10 cellular contexts compared by ENCODE assay signal in the genomic region with DNA sequence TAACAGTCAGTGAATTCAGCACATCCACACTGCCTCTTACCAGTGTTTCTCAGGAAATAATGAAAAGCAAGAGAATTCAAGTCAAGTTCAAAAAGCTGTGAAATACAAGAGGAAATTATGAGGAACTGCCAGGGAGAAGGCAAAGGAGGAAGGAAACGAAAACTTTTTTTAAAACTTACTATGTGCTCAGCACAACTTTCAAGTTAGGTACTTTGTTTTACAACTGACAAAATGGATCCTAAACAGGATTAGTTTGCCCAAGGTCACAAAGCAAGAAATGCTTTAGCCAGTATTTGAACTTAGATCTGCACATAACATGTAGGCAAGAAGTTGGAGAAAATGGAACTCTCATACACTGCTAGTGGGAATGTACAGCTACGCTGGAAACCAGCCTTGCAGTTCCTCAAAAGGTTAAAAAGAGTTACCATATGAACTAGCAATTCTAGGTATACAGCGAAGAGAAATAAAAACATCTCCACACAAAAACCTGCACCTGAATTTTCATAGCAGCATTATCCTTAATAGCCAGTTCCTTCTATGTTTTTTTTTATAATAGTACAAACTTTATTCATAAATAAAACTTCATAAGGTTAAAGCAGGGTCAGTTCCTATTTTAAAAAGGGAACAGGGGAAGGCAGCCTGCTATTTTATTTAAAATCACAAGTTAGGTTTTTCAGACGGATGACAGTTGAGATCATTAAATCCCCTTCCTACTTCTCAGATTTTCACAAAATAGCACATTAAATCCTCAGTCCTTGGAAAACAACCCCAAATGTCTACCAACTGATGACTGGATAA. TPM values are rescaled to one million over a fixed set of nuclear protein-coding genes. Genes with fewer than 3 reads are reported as not detected.
DNase-seq lines count a peak whose midpoint lies in the region; ATAC-seq and TF ChIP-seq lines count a peak whose summit lies in the region.
"Had no signal": no experiment of that assay in that cellular context is flagged by ENCODE, and none has a peak within 500 bp of the region (broad histone marks: within the 10 kb centered on the region; RNA-seq: fewer than 3 reads in every experiment).

No MANE protein-coding gene starts in this region.

- H3K79me2 ChIP-seq in Loucy (ENCODE audit: insufficient read depth, low read length): peaks cover 100% of the 10 kb centered on the region

- peaks cover 100% of the 10 kb centered on the region for H3K36me3 Mint-ChIP-seq in CD4-positive, alpha-beta T cell (ENCODE audit: low read depth)
- peaks cover 59% of the 10 kb centered on the region for H3K36me3 Mint-ChIP-seq in activated naive CD8-positive, alpha-beta T cell treated with anti-CD3 and anti-CD28 coated beads for 36 hours
- peaks cover 15% of the 10 kb centered on the region for H3K36me3 Mint-ChIP-seq in natural killer cell

- peaks cover 93% of the 10 kb centered on the region for H3K36me3 ChIP-seq in Loucy (ENCODE audit: insufficient read depth, low read length)

- CTCF ChIA-PET in CD4-positive, alpha-beta T cell (lab: Charles Lee): interaction anchor here (0.6 to 1.8 kb wide), 5 partner anchors 8 to 185 kb away, joined by 3 to 4 read pairs (median 3); partner anchors contain the start of gene UPK2

- peak overlapping the region; percentile 59 for H3K4me3 Mint-ChIP-seq in CD4-positive, alpha-beta T cell
- H3K4me3 Mint-ChIP-seq in activated naive CD8-positive, alpha-beta T cell treated with anti-CD3 and anti-CD28 coated beads for 36 hours: peak overlapping the region; percentile 54
- peak overlapping the region; percentile 53 for H3K4me3 Mint-ChIP-seq in natural killer cell

- no peak for ATAC-seq in CD4-positive, alpha-beta T cell (ENCODE audit: poor library complexity)
- no peak for ATAC-seq in natural killer cell
- no peak for ATAC-seq in GM18870 (IDR thresholded peaks at IDR 0.05; ENCODE audit: unreplicated experiment)
- ATAC-seq in foreskin keratinocyte: no peak

- POLR2A ChIA-PET in CD4-positive, alpha-beta T cell (lab: Charles Lee): interaction anchor here (0.7 to 1.5 kb wide), 5 partner anchors 16 to 153 kb away, joined by 3 to 5 read pairs (median 4); partner anchors contain the start of gene DDX6

- no peaks in the 10 kb centered on the region for H3K9me3 Mint-ChIP-seq in CD4-positive, alpha-beta T cell
- H3K9me3 Mint-ChIP-seq in activated naive CD8-positive, alpha-beta T cell treated with anti-CD3 and anti-CD28 coated beads for 36 hours: no peaks in the 10 kb centered on the region
- H3K9me3 Mint-ChIP-seq in natural killer cell: no peaks in the 10 kb centered on the region

- H2AFZ ChIP-seq in Loucy (ENCODE audit: low read length): no peak overlapping the region

- no peaks in the 10 kb centered on the region for H3F3A ChIP-seq in Loucy (ENCODE audit: low read depth)

- H3K4me1 ChIP-seq in Loucy (ENCODE audit: insufficient read depth, low read length, poor library complexity, severe bottlenecking) (peaks cover 20% of the 10 kb centered on the region), foreskin keratinocyte (peaks cover 9% of the 10 kb centered on the region)
- H3K4me1 ChIP-seq: SJSA1 had no signal

- peak overlapping the region; percentile 44 for H3K4me2 ChIP-seq in Loucy (ENCODE audit: low read depth, low read length, poor library complexity, severe bottlenecking)

- no peak overlapping the region for H3K27ac ChIP-seq in CD4-positive, alpha-beta T cell (ENCODE audit: low read depth, low read length)
- H3K27ac ChIP-seq in foreskin keratinocyte: no peak overlapping the region
- H3K27ac ChIP-seq: SJSA1 had no signal

- no peak overlapping the region for H3K9ac ChIP-seq in Loucy (ENCODE audit: low read depth, low read length, poor library complexity, severe bottlenecking)

- H3K27me3 ChIP-seq in CD4-positive, alpha-beta T cell (ENCODE audit: control insufficient read depth, insufficient read depth, low read length): no peaks in the 10 kb centered on the region
- H3K27me3 ChIP-seq in Loucy (ENCODE audit: insufficient read depth, low read length, poor library complexity, severe bottlenecking) (no peaks in the 10 kb centered on the region), foreskin keratinocyte (no peaks in the 10 kb centered on the region)
- H3K27me3 ChIP-seq: SJSA1 had no signal

- no peak overlapping the region for H3K4me3 ChIP-seq in Loucy (ENCODE audit: low read length, poor library complexity, severe bottlenecking)
- H3K4me3 ChIP-seq: SJSA1 had no signal

- peaks cover 95% of the 10 kb centered on the region for H4K20me1 ChIP-seq in Loucy (ENCODE audit: insufficient read depth, low read length, poor library complexity, severe bottlenecking)

- no peak for DNase-seq in CD4-positive, alpha-beta T cell
- DNase-seq in activated naive CD8-positive, alpha-beta T cell treated with anti-CD3 and anti-CD28 coated beads for 36 hours: no peak
- DNase-seq in natural killer cell (no peak), NCI-H510A (lab: John Stamatoyannopoulos, UW) (no peak), foreskin keratinocyte (no peak), NCI-H524 treated with DMSO at 0.1 percent for 48 hours (lab: John Stamatoyannopoulos, UW) (no peak)
- DNase-seq: activated effector memory CD4-positive, alpha-beta T cell treated with anti-CD3 and anti-CD28 coated beads, Interleukin-2, amount 50 U/mL, for 16 hours had no signal

- peak overlapping the region; percentile 44 for H3K27ac Mint-ChIP-seq in CD4-positive, alpha-beta T cell
- H3K27ac Mint-ChIP-seq in activated naive CD8-positive, alpha-beta T cell treated with anti-CD3 and anti-CD28 coated beads for 36 hours: peak overlapping the region; percentile 88
- H3K27ac Mint-ChIP-seq in natural killer cell: peak overlapping the region; percentile 64

- peaks cover 88% of the 10 kb centered on the region for H3K4me1 Mint-ChIP-seq in CD4-positive, alpha-beta T cell (ENCODE audit: low read depth)
- peaks cover 66% of the 10 kb centered on the region for H3K4me1 Mint-ChIP-seq in activated naive CD8-positive, alpha-beta T cell treated with anti-CD3 and anti-CD28 coated beads for 36 hours
- H3K4me1 Mint-ChIP-seq in natural killer cell: peaks cover 78 to 84% of the 10 kb centered on the region in 2 donors

- no peaks in the 10 kb centered on the region for H3K9me2 ChIP-seq in Loucy (replicated peaks; ENCODE audit: low read depth, low read length)

- TF ChIP-seq CTCF in CD4-positive, alpha-beta T cell (IDR thresholded peaks at IDR 0.05): no peak
- TF ChIP-seq CTCF in Loucy (conservative IDR thresholded peaks at IDR 0.05; ENCODE audit: low read length) (no peak), natural killer cell (IDR thresholded peaks at IDR 0.05) (no peak), foreskin keratinocyte (conservative IDR thresholded peaks at IDR 0.05) (no peak)

- no peaks in the 10 kb centered on the region for H3K27me3 Mint-ChIP-seq in CD4-positive, alpha-beta T cell
- H3K27me3 Mint-ChIP-seq in activated naive CD8-positive, alpha-beta T cell treated with anti-CD3 and anti-CD28 coated beads for 36 hours: no peaks in the 10 kb centered on the region
- no peaks in the 10 kb centered on the region for H3K27me3 Mint-ChIP-seq in natural killer cell (ENCODE audit: low read depth in 2 of 2)

- no peaks in the 10 kb centered on the region for H3K9me3 ChIP-seq in CD4-positive, alpha-beta T cell (ENCODE audit: control insufficient read depth, low read length)
- no peaks in the 10 kb centered on the region for H3K9me3 ChIP-seq in Loucy (ENCODE audit: insufficient read depth, low read depth, low read length)
- H3K9me3 ChIP-seq: SJSA1 had no signal

- intact Hi-C loops in CD4-positive, alpha-beta T cell (cut with DNase I, micrococcal nuclease): no loop called here
- intact Hi-C loops in natural killer cell (cut with micrococcal nuclease): loop anchor here (5.0 kb wide), 1 partner anchor 79 kb away; no protein-coding TSS in a partner anchor

RNA-seq across cellular contexts. Expression of gene DDX6, which starts 19.3 kb away (rescaled TPM):
- total RNA-seq in CD4-positive, alpha-beta T cell: 100 to 1,000 TPM; 341 to 355 TPM
- 100 to 1,000 TPM; 148 to 150 TPM for total RNA-seq in activated naive CD8-positive, alpha-beta T cell treated with anti-CD3 and anti-CD28 coated beads for 36 hours
- total RNA-seq in natural killer cell (100 to 1,000 TPM; 350 to 369 (median 364) TPM), foreskin keratinocyte (105 and 109 TPM in 2 replicates)
- 17.3 and 19.2 TPM in 2 replicates for polyA plus RNA-seq in foreskin keratinocyte
